In genomic region chr22:28006271-28006670, GRCh38 we compare ENCODE assay signal across 21 cellular contexts.
"Had no signal": no experiment of that assay in that cellular context is flagged by ENCODE, and none has a peak within 500 bp of the region (broad histone marks: within the 10 kb centered on the region; RNA-seq: fewer than 3 reads in every experiment).

No MANE protein-coding gene starts in this region.

- ATAC-seq: activated T-cell treated with anti-CD3 and anti-CD28 coated beads, Interleukin-2, amount 50 U/mL, for 72 hours; left lung; mucosa of descending colon; stimulated activated naive B cell treated with anti-CD40 and anti-IgM and Interleukin-4, amounts not matched to agents 10 μg/mL and 1 μg/mL and 100 μg/mL, for 72 hours had no signal

- H3K36me3 Mint-ChIP-seq: memory B cell; naive B cell; stimulated activated naive B cell treated with anti-CD40 and anti-IgM and Interleukin-4, amounts not matched to agents 10 μg/mL and 1 μg/mL and 100 μg/mL, for 72 hours had no signal

- H3K27ac Mint-ChIP-seq: activated T-cell treated with anti-CD3 and anti-CD28 coated beads, Interleukin-2, amount 50 U/mL, for 72 hours; memory B cell; stimulated activated naive B cell treated with anti-CD40 and anti-IgM and Interleukin-4, amounts not matched to agents 10 μg/mL and 1 μg/mL and 100 μg/mL, for 72 hours had no signal

- H3K4me1 Mint-ChIP-seq: memory B cell; naive B cell; stimulated activated naive B cell treated with anti-CD40 and anti-IgM and Interleukin-4, amounts not matched to agents 10 μg/mL and 1 μg/mL and 100 μg/mL, for 72 hours had no signal

- H3K4me3 Mint-ChIP-seq: activated T-cell treated with anti-CD3 and anti-CD28 coated beads, Interleukin-2, amount 50 U/mL, for 72 hours; memory B cell; naive B cell; stimulated activated naive B cell treated with anti-CD40 and anti-IgM and Interleukin-4, amounts not matched to agents 10 μg/mL and 1 μg/mL and 100 μg/mL, for 72 hours had no signal

- H3K9me3 Mint-ChIP-seq: activated T-cell treated with anti-CD3 and anti-CD28 coated beads, Interleukin-2, amount 50 U/mL, for 72 hours; memory B cell; naive B cell; stimulated activated naive B cell treated with anti-CD40 and anti-IgM and Interleukin-4, amounts not matched to agents 10 μg/mL and 1 μg/mL and 100 μg/mL, for 72 hours had no signal

- H3K9ac ChIP-seq: parathyroid adenoma had no signal

- H3K9me3 ChIP-seq: ascending aorta, left lung, mucosa of descending colon, sigmoid colon, spleen, thyroid gland had no signal

- H3K4me3 ChIP-seq: ascending aorta, left lung, mucosa of descending colon, sigmoid colon, spleen, thyroid gland had no signal

- H3K36me3 ChIP-seq: thyroid gland had no signal

- H2AFZ ChIP-seq: parathyroid adenoma had no signal

- H3K27ac ChIP-seq: ascending aorta, left lung, parathyroid adenoma, spleen, thyroid gland, WERI-Rb-1 had no signal

- H3K27me3 ChIP-seq: ascending aorta, left lung, sigmoid colon, spleen, thyroid gland had no signal

- H3K4me1 ChIP-seq: parathyroid adenoma had no signal

- DNase-seq: activated CD4-positive, alpha-beta T cell treated with anti-CD3 and anti-CD28 coated beads for 1 hour; activated CD8-positive, alpha-beta memory T cell treated with anti-CD3 and anti-CD28 coated beads for 24 hours; activated CD8-positive, alpha-beta memory T cell treated with anti-CD3 and anti-CD28 coated beads, Interleukin-2, amount 50 U/mL, for 48 hours; activated effector memory CD4-positive, alpha-beta T cell treated with anti-CD3 and anti-CD28 coated beads, Interleukin-2, amount 50 U/mL, for 16 hours; activated naive CD4-positive, alpha-beta T cell treated with anti-CD3 and anti-CD28 coated beads, Interleukin-2, amount 50 U/mL, for 16 hours; activated T-cell treated with anti-CD3 and anti-CD28 coated beads, Interleukin-2, amount 50 U/mL, for 72 hours; foreskin melanocyte; kidney; mucosa of descending colon; naive B cell; sigmoid colon; spleen; stimulated activated naive B cell treated with anti-CD40 and anti-IgM and Interleukin-4, amounts not matched to agents 10 μg/mL and 1 μg/mL and 100 μg/mL, for 72 hours; SW 1271; T-helper 2 cell; thyroid gland; WERI-Rb-1 had no signal

- H3K27me3 Mint-ChIP-seq: memory B cell; naive B cell; stimulated activated naive B cell treated with anti-CD40 and anti-IgM and Interleukin-4, amounts not matched to agents 10 μg/mL and 1 μg/mL and 100 μg/mL, for 72 hours had no signal

- H3K79me2 ChIP-seq: parathyroid adenoma had no signal
